ENCODE assay signal across 1 cellular context in genomic region chr20:44958276-44958675, GRCh38.
TF ChIP-seq lines count a peak whose summit lies in the region.

No MANE protein-coding gene starts in this region.

TF ChIP-seq in IMR-90, 13 proteins besides CTCF, POLR2A, EP300 and RAD21 (continued from another document):
- TF ChIP-seq USF2 (IDR thresholded peaks at IDR 0.05; ENCODE audit: low read depth, low read length) (no peak), MAZ (IDR thresholded peaks at IDR 0.05; ENCODE audit: borderline replicate concordance, low read depth, low read length) (no peak), ELK1 (IDR thresholded peaks at IDR 0.05; ENCODE audit: borderline replicate concordance, low read depth, low read length) (no peak), RFX5 (IDR thresholded peaks at IDR 0.05; ENCODE audit: low read depth, low read length) (no peak), RCOR1 (IDR thresholded peaks at IDR 0.05; ENCODE audit: insufficient replicate concordance, low read length) (no peak), MXI1 (IDR thresholded peaks at IDR 0.05; ENCODE audit: borderline replicate concordance, low read depth, low read length) (no peak), CEBPB (IDR thresholded peaks at IDR 0.05; ENCODE audit: low read depth, low read length) (no peak), MAFK (IDR thresholded peaks at IDR 0.05; ENCODE audit: low read depth, low read length) (no peak), BHLHE40 (IDR thresholded peaks at IDR 0.05; ENCODE audit: low read depth, low read length) (no peak), CHD1 (IDR thresholded peaks at IDR 0.05; ENCODE audit: low read depth, low read length) (no peak)
